In the genomic region with DNA sequence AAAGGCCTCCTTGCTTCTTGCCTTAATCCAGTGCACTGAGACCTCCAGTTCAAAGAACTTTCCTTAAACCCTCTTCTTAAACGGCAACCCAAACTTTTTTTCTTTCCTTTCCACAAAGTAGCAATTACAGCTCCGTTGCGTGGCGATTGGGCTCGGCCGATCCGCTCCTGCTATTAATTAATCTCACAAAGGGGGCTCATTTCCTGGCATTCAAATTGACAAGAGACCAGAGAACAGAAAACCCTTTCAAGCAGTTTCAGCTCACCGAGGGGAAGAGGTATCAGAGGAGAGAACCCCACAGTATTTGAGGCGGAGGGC, we compare ENCODE assay signal across 1 cellular context.
TF ChIP-seq lines count a peak whose summit lies in the region.

No MANE protein-coding gene starts in this region.

TF ChIP-seq in WTC11, 78 proteins besides CTCF, POLR2A, EP300 and RAD21 (continued from another document):
- TF ChIP-seq RELA (CRISPR knock-in tag; IDR thresholded peaks at IDR 0.05; ENCODE audit: borderline replicate concordance) (no peak), ZNF121 (CRISPR knock-in tag; IDR thresholded peaks at IDR 0.05) (no peak)
